ENCODE assay signal across 10 cellular contexts in genomic region chr11:316891-317291, GRCh38. TPM values are rescaled to one million over a fixed set of nuclear protein-coding genes. Genes with fewer than 3 reads are reported as not detected.
DNase-seq lines count a peak whose midpoint lies in the region; FAIRE-seq and TF ChIP-seq lines count a peak whose summit lies in the region.
"Had no signal": no experiment of that assay in that cellular context is flagged by ENCODE, and none has a peak within 500 bp of the region (broad histone marks: within the 10 kb centered on the region; RNA-seq: fewer than 3 reads in every experiment).

No MANE protein-coding gene starts in this region.

- no peak for FAIRE-seq in GM12891 (lab: Jason Lieb, UNC)
- FAIRE-seq: islet of Langerhans had no signal

- peak overlapping the region in 1 of 10 experiments; percentile 74; a peak in 1 of 20 replicates for H3K4me3 ChIP-seq in BLaER1 treated with 17β-estradiol and CSF1 and Interleukin-3, amounts not matched to agents 10 nM and 100 nM

- H3K4me1 Mint-ChIP-seq in nephron, result peaks cover 53% of the 10 kb centered on the region

- H3K36me3 Mint-ChIP-seq in nephron (ENCODE audit: low read depth), result no peaks in the 10 kb centered on the region

- H3K36me3 ChIP-seq in BLaER1 treated with 17β-estradiol and CSF1 and Interleukin-3, amounts not matched to agents 10 nM and 100 nM, result peaks cover 0 to 14% (median 8%) of the 10 kb centered on the region in 11 experiments; a peak in 10 of 22 replicates
- peaks cover 16% of the 10 kb centered on the region for H3K36me3 ChIP-seq in KOPT-K1 (ENCODE audit: insufficient read depth, low read length)
- H3K36me3 ChIP-seq: brain microvascular endothelial cell had no signal

- DNase-seq in effector CD8-positive, alpha-beta T cell (lab: John Stamatoyannopoulos, UW), result peak; percentile 42
- DNase-seq in DMS114 treated with DMSO at 0.1 percent for 48 hours (lab: John Stamatoyannopoulos, UW; ENCODE audit: unreplicated experiment) (no peak), posterior cingulate gyrus (no peak), GM12891 (ENCODE audit: insufficient read length, low spot score) (no peak)
- DNase-seq in activated effector memory CD4-positive, alpha-beta T cell treated with Interleukin-2 at 50 U/mL for 16 hours, result no peak
- DNase-seq: brain microvascular endothelial cell had no signal

- peaks cover 59 to 75% (median 72%) of the 10 kb centered on the region in 10 experiments for H3K4me1 ChIP-seq in BLaER1 treated with 17β-estradiol and CSF1 and Interleukin-3, amounts not matched to agents 10 nM and 100 nM

- H3K4me2 ChIP-seq in BLaER1 treated with 17β-estradiol and CSF1 and Interleukin-3, amounts not matched to agents 10 nM and 100 nM, result peak overlapping the region in 9 of 11 experiments; percentile 5 to 97 (median 90); a peak in 10 of 22 replicates

- intact Hi-C loops in posterior cingulate gyrus (cut with DNase I), result no loop called here

- no peak for TF ChIP-seq POLR2A in GM12891 (IDR thresholded peaks at IDR 0.05; ENCODE audit: low read depth, low read length)

- peak overlapping the region; percentile 70 to 88 (median 75) for H3K27ac Mint-ChIP-seq in nephron

- TF ChIP-seq CTCF in nephron (IDR thresholded peaks at IDR 0.05; ENCODE audit: unreplicated experiment in 3 of 3), result no peak

- H3K9me3 ChIP-seq in BLaER1 treated with 17β-estradiol and CSF1 and Interleukin-3, amounts not matched to agents 10 nM and 100 nM (replicated peaks in 1 of 11), result no peaks in the 10 kb centered on the region
- no peaks in the 10 kb centered on the region for H3K9me3 ChIP-seq in KOPT-K1 (ENCODE audit: insufficient read depth, low read length, poor library complexity, severe bottlenecking)

- H3K27ac ChIP-seq in BLaER1 treated with 17β-estradiol and CSF1 and Interleukin-3, amounts not matched to agents 10 nM and 100 nM, result no peak overlapping the region
- H3K27ac ChIP-seq in KOPT-K1 (ENCODE audit: low read depth, low read length, poor library complexity, severe bottlenecking), result peak overlapping the region; percentile 99
- H3K27ac ChIP-seq: brain microvascular endothelial cell had no signal

- no peaks in the 10 kb centered on the region for H3K27me3 ChIP-seq in BLaER1 treated with 17β-estradiol and CSF1 and Interleukin-3, amounts not matched to agents 10 nM and 100 nM

- H3K9ac ChIP-seq in BLaER1 treated with 17β-estradiol and CSF1 and Interleukin-3, amounts not matched to agents 10 nM and 100 nM, result peak overlapping the region in 1 of 11 experiments; percentile 77; a peak in 1 of 22 replicates

- H3K9me3 Mint-ChIP-seq in nephron, result no peaks in the 10 kb centered on the region

- H3K27me3 Mint-ChIP-seq in nephron (ENCODE audit: low read depth), result peaks cover 23% of the 10 kb centered on the region

- H3K4me3 Mint-ChIP-seq in nephron, result peak overlapping the region; percentile 75 to 80 (median 78)

- no peaks in the 10 kb centered on the region for H4K20me1 ChIP-seq in BLaER1 treated with 17β-estradiol and CSF1 and Interleukin-3, amounts not matched to agents 10 nM and 100 nM

TF ChIP-seq in GM12891, 5 proteins besides CTCF, POLR2A, EP300 and RAD21:
- TF ChIP-seq SPI1 (IDR thresholded peaks at IDR 0.05; ENCODE audit: low read depth, low read length) (no peak), POLR2AphosphoS5 (IDR thresholded peaks at IDR 0.05; ENCODE audit: low read depth, low read length) (no peak), POU2F2 (IDR thresholded peaks at IDR 0.05; ENCODE audit: low read depth, low read length) (no peak), PAX5 (IDR thresholded peaks at IDR 0.05; ENCODE audit: insufficient read depth, low read length, severe bottlenecking) (no peak), TAF1 (IDR thresholded peaks at IDR 0.05; ENCODE audit: low read depth, low read length) (no peak)

RNA-seq across cellular contexts. Expression of gene IFITM1, which starts 3.1 kb away (rescaled TPM):
- polyA plus RNA-seq in GM12891 (2012; ENCODE audit: low read depth, missing spikeins), result 413 TPM

RNA-seq across cellular contexts. Expression of gene IFITM3, which starts 3.8 kb away (rescaled TPM):
- 18.7 TPM for polyA plus RNA-seq in GM12891 (2012; ENCODE audit: low read depth, missing spikeins)

RNA-seq across cellular contexts. Expression of gene IFITM2, which starts 9.3 kb away (rescaled TPM):
- 486 TPM for polyA plus RNA-seq in GM12891 (2012; ENCODE audit: low read depth, missing spikeins)

RNA-seq across cellular contexts. Expression of gene IFITM5, which starts 17.6 kb away (rescaled TPM):
- not detected for polyA plus RNA-seq in GM12891 (2012; ENCODE audit: low read depth, missing spikeins)

RNA-seq across cellular contexts. Expression of gene PGGHG, which starts 28.0 kb away (rescaled TPM):
- polyA plus RNA-seq in GM12891 (2012; ENCODE audit: low read depth, missing spikeins), result 19.3 TPM
